In genomic region chr16:70523621-70524405, GRCh38 we compare ENCODE assay signal across 8 cellular contexts. TPM values are rescaled to one million over a fixed set of nuclear protein-coding genes. Genes with fewer than 3 reads are reported as not detected.
DNase-seq lines count a peak whose midpoint lies in the region; ATAC-seq and TF ChIP-seq lines count a peak whose summit lies in the region.

TSS of gene SF3B3 (plus strand) at chr16:70523816. CDS start at chr16:70526657, 2,841 bp downstream.

- H3K4me3 ChIP-seq in CD4-positive, CD25-positive, alpha-beta regulatory T cell (ENCODE audit: low read depth, low read length), result peak within 1 kb of the TSS; percentile 100

- ATAC-seq in CD4-positive, CD25-positive, alpha-beta regulatory T cell (ENCODE audit: low read depth in 2 of 2), result peak; percentile 64 to 65
- peak; percentile 52 for ATAC-seq in GM19463 (IDR thresholded peaks at IDR 0.05; ENCODE audit: unreplicated experiment)
- ATAC-seq in activated T-helper 17 cell treated with anti-CD3 and anti-CD28 coated beads, Interleukin-2, amount 50 U/mL, for 72 hours (replicated peaks), result peak; percentile 63
- ATAC-seq in natural killer cell, result peak; percentile 64 to 81 (median 75)
- peak; percentile 66 for ATAC-seq in stimulated activated naive CD8-positive, alpha-beta T cell treated with anti-CD3 and anti-CD28 coated beads, Interleukin-15, amount 100 ng/mL, for 72 hours

- no peaks in the 10 kb centered on the region for H3K27me3 ChIP-seq in CD4-positive, CD25-positive, alpha-beta regulatory T cell (ENCODE audit: control insufficient read depth, insufficient read depth, low read length)

- H3K4me3 Mint-ChIP-seq in CD4-positive, CD25-positive, alpha-beta regulatory T cell, result peak within 1 kb of the TSS; percentile 97 to 100 (median 98)
- H3K4me3 Mint-ChIP-seq in activated T-helper 17 cell treated with anti-CD3 and anti-CD28 coated beads, Interleukin-2, amount 50 U/mL, for 72 hours, result peak within 1 kb of the TSS; percentile 100
- peak within 1 kb of the TSS; percentile 100 for H3K4me3 Mint-ChIP-seq in natural killer cell
- peak within 1 kb of the TSS; percentile 91 to 96 for H3K4me3 Mint-ChIP-seq in stimulated activated naive CD8-positive, alpha-beta T cell treated with anti-CD3 and anti-CD28 coated beads, Interleukin-15, amount 100 ng/mL, for 72 hours

- DNase-seq in CD4-positive, CD25-positive, alpha-beta regulatory T cell, result peak in 2 of 3 donors; percentile 88 to 89
- peak; percentile 51 for DNase-seq in HuH-7.5 (ENCODE audit: low spot score)
- DNase-seq in fibroblast of peridontal ligament (ENCODE audit: extremely low read depth), result peak; percentile 56
- peak; percentile 75 for DNase-seq in natural killer cell
- DNase-seq in stimulated activated naive CD8-positive, alpha-beta T cell treated with anti-CD3 and anti-CD28 coated beads, Interleukin-15, amount 100 ng/mL, for 72 hours, result peak; percentile 81

- intact Hi-C loops in natural killer cell (cut with micrococcal nuclease), result loop anchor here (1.0 to 5.0 kb wide), 5 partner anchors 85 to 225 kb away; partner anchors contain the start of genes DDX19A, DDX19B and ST3GAL2

- H3K9me3 ChIP-seq in CD4-positive, CD25-positive, alpha-beta regulatory T cell (ENCODE audit: control insufficient read depth in 2 of 2, low read length in 2 of 2), result no peaks in the 10 kb centered on the region

- peaks cover 64% of the 10 kb centered on the region for H3K4me1 ChIP-seq in CD4-positive, CD25-positive, alpha-beta regulatory T cell (ENCODE audit: control insufficient read depth, insufficient read depth, low read length, poor library complexity, severe bottlenecking)

- no peaks in the 10 kb centered on the region for H3K9me3 Mint-ChIP-seq in CD4-positive, CD25-positive, alpha-beta regulatory T cell
- no peaks in the 10 kb centered on the region for H3K9me3 Mint-ChIP-seq in activated T-helper 17 cell treated with anti-CD3 and anti-CD28 coated beads, Interleukin-2, amount 50 U/mL, for 72 hours
- no peaks in the 10 kb centered on the region for H3K9me3 Mint-ChIP-seq in natural killer cell
- no peaks in the 10 kb centered on the region for H3K9me3 Mint-ChIP-seq in stimulated activated naive CD8-positive, alpha-beta T cell treated with anti-CD3 and anti-CD28 coated beads, Interleukin-15, amount 100 ng/mL, for 72 hours

- H3K36me3 Mint-ChIP-seq in CD4-positive, CD25-positive, alpha-beta regulatory T cell, result peaks cover 13% of the 10 kb centered on the region
- peaks cover 58% of the 10 kb centered on the region for H3K36me3 Mint-ChIP-seq in activated T-helper 17 cell treated with anti-CD3 and anti-CD28 coated beads, Interleukin-2, amount 50 U/mL, for 72 hours (ENCODE audit: low read depth)
- peaks cover 4% of the 10 kb centered on the region for H3K36me3 Mint-ChIP-seq in natural killer cell

- H3K36me3 ChIP-seq in CD4-positive, CD25-positive, alpha-beta regulatory T cell (ENCODE audit: control insufficient read depth, insufficient read depth, low read length), result peaks cover 22% of the 10 kb centered on the region

- H3K27ac ChIP-seq in CD4-positive, CD25-positive, alpha-beta regulatory T cell (ENCODE audit: insufficient read depth, low read length, poor library complexity, severe bottlenecking), result peak within 1 kb of the TSS; percentile 94

- peaks cover 30 to 78% (median 55%) of the 10 kb centered on the region in 4 donors for H3K4me1 Mint-ChIP-seq in CD4-positive, CD25-positive, alpha-beta regulatory T cell
- peaks cover 34% of the 10 kb centered on the region for H3K4me1 Mint-ChIP-seq in activated T-helper 17 cell treated with anti-CD3 and anti-CD28 coated beads, Interleukin-2, amount 50 U/mL, for 72 hours
- peaks cover 60 to 61% of the 10 kb centered on the region in 2 donors for H3K4me1 Mint-ChIP-seq in natural killer cell
- peaks cover 62% of the 10 kb centered on the region for H3K4me1 Mint-ChIP-seq in stimulated activated naive CD8-positive, alpha-beta T cell treated with anti-CD3 and anti-CD28 coated beads, Interleukin-15, amount 100 ng/mL, for 72 hours

- H3K27ac Mint-ChIP-seq in CD4-positive, CD25-positive, alpha-beta regulatory T cell, result peak within 1 kb of the TSS; percentile 98 to 100 (median 98)
- H3K27ac Mint-ChIP-seq in activated T-helper 17 cell treated with anti-CD3 and anti-CD28 coated beads, Interleukin-2, amount 50 U/mL, for 72 hours, result peak within 1 kb of the TSS; percentile 100
- peak within 1 kb of the TSS; percentile 99 to 100 for H3K27ac Mint-ChIP-seq in natural killer cell
- peak within 1 kb of the TSS; percentile 100 for H3K27ac Mint-ChIP-seq in stimulated activated naive CD8-positive, alpha-beta T cell treated with anti-CD3 and anti-CD28 coated beads, Interleukin-15, amount 100 ng/mL, for 72 hours

- TF ChIP-seq CTCF in natural killer cell (IDR thresholded peaks at IDR 0.05), result no peak

- H3K27me3 Mint-ChIP-seq in CD4-positive, CD25-positive, alpha-beta regulatory T cell, result peaks cover 5% of the 10 kb centered on the region
- H3K27me3 Mint-ChIP-seq in activated T-helper 17 cell treated with anti-CD3 and anti-CD28 coated beads, Interleukin-2, amount 50 U/mL, for 72 hours, result no peaks in the 10 kb centered on the region
- H3K27me3 Mint-ChIP-seq in natural killer cell (ENCODE audit: low read depth in 2 of 2), result no peaks in the 10 kb centered on the region
- H3K27me3 Mint-ChIP-seq in stimulated activated naive CD8-positive, alpha-beta T cell treated with anti-CD3 and anti-CD28 coated beads, Interleukin-15, amount 100 ng/mL, for 72 hours, result no peaks in the 10 kb centered on the region

TF ChIP-seq in PFSK-1, 5 proteins besides CTCF, POLR2A, EP300 and RAD21:
- peak; percentile 86; the same call in 1 of the 2 replicates for TF ChIP-seq POLR2AphosphoS5 (IDR thresholded peaks at IDR 0.05; ENCODE audit: low read depth, low read length)
- peak; percentile 19 to 73; a peak in 2 of 4 replicates for TF ChIP-seq REST (IDR thresholded peaks at IDR 0.05; ENCODE audit: insufficient read depth in 1 of 2, low read depth in 2 of 2, low read length in 2 of 2)
- no peak for TF ChIP-seq SIN3A (IDR thresholded peaks at IDR 0.05; ENCODE audit: borderline replicate concordance, insufficient read depth, low read length)
- no peak for TF ChIP-seq FOXP2 (optimal IDR thresholded peaks at IDR 0.05; ENCODE audit: borderline replicate concordance, extremely low read depth, extremely low read length, insufficient read depth)
- peak; percentile 94 for TF ChIP-seq TAF1 (IDR thresholded peaks at IDR 0.05; ENCODE audit: borderline replicate concordance, insufficient read depth, low read length)

RNA-seq across cellular contexts. Expression of gene SF3B3, which starts in this region (rescaled TPM):
- 190 TPM for total RNA-seq in CD4-positive, CD25-positive, alpha-beta regulatory T cell
- polyA plus RNA-seq in CD4-positive, CD25-positive, alpha-beta regulatory T cell, result 100 to 1,000 TPM; 110 to 165 (median 136) TPM
- 143 TPM for polyA plus RNA-seq in PFSK-1 (2012; ENCODE audit: insufficient read length, low read depth)
- 100 to 1,000 TPM; 343 to 576 TPM for total RNA-seq in activated T-helper 17 cell treated with anti-CD3 and anti-CD28 coated beads, Interleukin-2, amount 50 U/mL, for 72 hours
- total RNA-seq in natural killer cell, result 100 to 1,000 TPM; 164 to 220 (median 173) TPM

Comparison
In these comparisons a context has a peak if more than half of its experiments do, and no peak if none do; other contexts are left out.
1. Peak in every context shown above with its lines: DNase-seq, ATAC-seq, H3K4me3 ChIP-seq and H3K27ac ChIP-seq.